ENCODE assay signal across 15 cellular contexts in genomic region chr3:124209426-124209825, GRCh38.
"Had no signal": no experiment of that assay in that cellular context is flagged by ENCODE, and none has a peak within 500 bp of the region (broad histone marks: within the 10 kb centered on the region; RNA-seq: fewer than 3 reads in every experiment).

No MANE protein-coding gene starts in this region.

- H3K27ac ChIP-seq: breast epithelium, esophagus muscularis mucosa, thyroid gland had no signal

- DNase-seq: activated CD4-positive, alpha-beta memory T cell treated with anti-CD3 and anti-CD28 coated beads for 36 hours; activated CD4-positive, alpha-beta T cell treated with anti-CD3 and anti-CD28 coated beads for 4 hours; activated T-cell treated with anti-CD3 and anti-CD28 coated beads for 4 hours; effector memory CD4-positive, alpha-beta T cell; occipital lobe; stimulated activated CD4-positive, alpha-beta T cell treated with anti-CD3 and anti-CD28 coated beads, Interleukin-2, amount 100 ng/mL, for 24 hours; stimulated activated naive CD4-positive, alpha-beta T cell treated with Interleukin-2 at 50 U/mL for 16 hours; thyroid gland had no signal

- H3K4me1 Mint-ChIP-seq: memory B cell had no signal

- H3K27ac Mint-ChIP-seq: activated CD4-positive, alpha-beta memory T cell treated with anti-CD3 and anti-CD28 coated beads for 36 hours; activated naive CD8-positive, alpha-beta T cell; dendritic cell treated with granulocyte-macrophage colony-stimulating factor and Interleukin-4, amounts not matched to agents 40 ng/mL and 50 ng/mL, for 4 days; memory B cell; progenitor cell of endocrine pancreas; WTC11 had no signal

- H3K9me3 ChIP-seq: breast epithelium, esophagus muscularis mucosa, thyroid gland had no signal

- H3K27me3 Mint-ChIP-seq: dendritic cell treated with granulocyte-macrophage colony-stimulating factor and Interleukin-4, amounts not matched to agents 40 ng/mL and 50 ng/mL, for 4 days; progenitor cell of endocrine pancreas had no signal

- H3K9me3 Mint-ChIP-seq: activated CD4-positive, alpha-beta memory T cell treated with anti-CD3 and anti-CD28 coated beads for 36 hours; dendritic cell treated with granulocyte-macrophage colony-stimulating factor and Interleukin-4, amounts not matched to agents 40 ng/mL and 50 ng/mL, for 4 days; memory B cell; WTC11 had no signal

- H3K4me3 ChIP-seq: breast epithelium, esophagus muscularis mucosa, thyroid gland had no signal

- H3K27me3 ChIP-seq: breast epithelium, esophagus muscularis mucosa, thyroid gland had no signal

- ATAC-seq: WTC11 had no signal

- H3K36me3 Mint-ChIP-seq: activated CD4-positive, alpha-beta memory T cell treated with anti-CD3 and anti-CD28 coated beads for 36 hours; activated naive CD8-positive, alpha-beta T cell; memory B cell; WTC11 had no signal

- H3K36me3 ChIP-seq: breast epithelium, esophagus muscularis mucosa, thyroid gland had no signal

- H3K4me3 Mint-ChIP-seq: activated CD4-positive, alpha-beta memory T cell treated with anti-CD3 and anti-CD28 coated beads for 36 hours; activated naive CD8-positive, alpha-beta T cell; dendritic cell treated with granulocyte-macrophage colony-stimulating factor and Interleukin-4, amounts not matched to agents 40 ng/mL and 50 ng/mL, for 4 days; memory B cell; WTC11 had no signal

- H3K4me1 ChIP-seq: breast epithelium, esophagus muscularis mucosa, thyroid gland had no signal
